In the genomic region with DNA sequence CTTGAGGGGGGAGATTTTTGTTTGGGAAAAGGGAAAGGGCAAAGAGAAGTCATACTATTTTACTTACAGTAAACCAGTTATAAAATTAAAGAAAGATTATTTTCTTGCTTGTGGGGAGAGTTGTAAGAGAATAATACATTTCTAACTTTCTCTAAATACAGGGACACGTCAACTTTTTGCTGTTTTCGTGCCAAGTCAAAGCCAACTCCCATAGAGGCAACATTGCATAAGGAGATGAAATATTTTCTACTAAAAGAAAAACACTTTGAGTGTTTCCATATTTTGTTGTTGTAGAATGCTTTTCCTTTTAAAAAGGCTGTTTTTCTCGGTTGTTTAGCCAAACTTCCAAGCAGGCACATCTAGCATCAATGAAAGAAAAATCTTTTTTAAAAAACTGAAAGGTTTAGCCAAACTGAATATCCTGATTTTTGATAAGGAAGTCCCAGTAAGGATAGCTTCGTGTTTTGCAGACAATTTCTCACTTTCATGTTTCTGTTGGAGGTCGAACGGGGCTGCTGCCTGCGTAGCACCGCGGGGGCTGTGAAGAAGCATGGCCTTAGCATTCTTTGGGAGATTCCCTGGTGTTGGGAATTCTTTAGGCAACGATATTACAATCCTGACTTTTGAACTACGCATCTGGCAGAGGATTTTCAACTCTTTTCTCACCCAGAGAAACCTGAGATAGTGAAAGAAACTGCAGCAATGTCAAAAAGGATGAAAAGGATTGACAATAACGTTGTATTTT, we compare ENCODE assay signal across 32 cellular contexts.
DNase-seq lines count a peak whose midpoint lies in the region; ATAC-seq and TF ChIP-seq lines count a peak whose summit lies in the region.
"Had no signal": no experiment of that assay in that cellular context is flagged by ENCODE, and none has a peak within 500 bp of the region (broad histone marks: within the 10 kb centered on the region; RNA-seq: fewer than 3 reads in every experiment).

No MANE protein-coding gene starts in this region.

- H3K4me3 ChIP-seq in fibroblast of villous mesenchyme (ENCODE audit: low read depth, low read length) = no peak overlapping the region
- H3K4me3 ChIP-seq: gastrocnemius medialis, SK-N-MC had no signal

- peak; percentile 40 for DNase-seq in GM03348 (ENCODE audit: low spot score)
- no peak for DNase-seq in chondrocyte (ENCODE audit: low spot score)
- DNase-seq in fibroblast of villous mesenchyme (ENCODE audit: low read depth) = peak; percentile 7
- DNase-seq in smooth muscle cell of the brain vasculature (ENCODE audit: low read depth, low spot score) = peak; percentile 59
- no peak for DNase-seq in RKO (ENCODE audit: low spot score)
- no peak for DNase-seq in middle frontal gyrus (ENCODE audit: extremely low spot score, low spot score)
- DNase-seq: ACHN; activated CD4-positive, alpha-beta T cell treated with anti-CD3 and anti-CD28 coated beads for 4 hours; activated CD8-positive, alpha-beta memory T cell treated with anti-CD3 and anti-CD28 coated beads for 24 hours; activated naive CD4-positive, alpha-beta T cell; activated T-cell treated with anti-CD3 and anti-CD28 coated beads, Interleukin-2, amount 50 U/mL, for 1 hour; amygdala; C1 segment of cervical spinal cord; Caco-2; central memory CD4-positive, alpha-beta T cell; DMS79; dorsolateral prefrontal cortex; gastrocnemius medialis; HCEC 1CT; hippocampal formation; immature natural killer cell; Kasumi-1; natural killer cell; NCI-H1694; NCI-H526 treated with DMSO at 0.1 percent for 48 hours; RPMI8226; stimulated activated CD8-positive, alpha-beta memory T cell treated with anti-CD3 and anti-CD28 coated beads, Interleukin-4, amount 100 ng/mL, for 48 hours; T-helper 17 cell had no signal

- peaks cover 2% of the 10 kb centered on the region for H3K27me3 Mint-ChIP-seq in chondrocyte (ENCODE audit: low read depth)
- H3K27me3 Mint-ChIP-seq: T-helper 17 cell had no signal

- no peaks in the 10 kb centered on the region for H3K9me3 Mint-ChIP-seq in chondrocyte (ENCODE audit: low read depth)

- peak overlapping the region; percentile 56 for H3K4me3 Mint-ChIP-seq in chondrocyte (ENCODE audit: unreplicated experiment)
- H3K4me3 Mint-ChIP-seq: immature natural killer cell, mesothelial cell of epicardium, natural killer cell, T-helper 17 cell had no signal

- H3K27ac Mint-ChIP-seq in chondrocyte (ENCODE audit: unreplicated experiment) = peak overlapping the region; percentile 74
- H3K27ac Mint-ChIP-seq: immature natural killer cell, mesothelial cell of epicardium, natural killer cell, T-helper 17 cell had no signal

- TF ChIP-seq CTCF in chondrocyte (IDR thresholded peaks at IDR 0.05) (no peak), fibroblast of villous mesenchyme (IDR thresholded peaks at IDR 0.05; ENCODE audit: insufficient read depth, low read depth, low read length) (no peak)

- H3K36me3 Mint-ChIP-seq in chondrocyte (ENCODE audit: low read depth) = peaks cover 2% of the 10 kb centered on the region
- H3K36me3 Mint-ChIP-seq: immature natural killer cell, mesothelial cell of epicardium, natural killer cell had no signal

- H3K4me1 Mint-ChIP-seq in chondrocyte (ENCODE audit: low read depth) = peaks cover 23% of the 10 kb centered on the region
- H3K4me1 Mint-ChIP-seq: immature natural killer cell, natural killer cell, T-helper 17 cell had no signal

- ATAC-seq in HG02588 (IDR thresholded peaks at IDR 0.05; ENCODE audit: unreplicated experiment) (no peak), GM18520 (IDR thresholded peaks at IDR 0.05; ENCODE audit: unreplicated experiment) (no peak)
- ATAC-seq: natural killer cell, T-helper 17 cell had no signal

Comparison
In these comparisons a context has a peak if more than half of its experiments do, and no peak if none do; other contexts are left out.
1. DNase-seq: peak in GM03348 (single experiment), fibroblast of villous mesenchyme (single experiment) and smooth muscle cell of the brain vasculature (single experiment); none in chondrocyte (single experiment), RKO (single experiment) and middle frontal gyrus (single experiment).